9 cellular contexts compared by ENCODE assay signal in the genomic region with DNA sequence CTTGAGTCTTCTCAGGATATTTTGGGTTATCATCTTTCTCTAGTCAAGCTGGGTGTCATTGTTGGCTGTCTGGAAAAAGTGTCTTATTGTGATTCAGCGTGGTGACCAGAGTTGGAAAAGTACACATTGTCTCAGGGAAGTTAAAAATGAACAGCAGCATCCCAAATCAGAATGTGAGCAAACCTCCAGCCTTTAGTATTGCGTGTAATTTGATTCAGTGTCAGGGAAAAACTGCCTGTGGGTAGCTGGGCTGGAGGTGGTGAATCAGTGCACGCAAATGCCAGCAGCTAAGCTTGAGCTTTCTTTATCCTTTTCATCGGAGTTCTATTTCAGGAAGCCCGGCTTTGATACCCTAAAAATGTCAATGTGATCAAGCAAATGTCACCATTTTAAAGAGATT. TPM values are rescaled to one million over a fixed set of nuclear protein-coding genes. Genes with fewer than 3 reads are reported as not detected.
DNase-seq lines count a peak whose midpoint lies in the region; ATAC-seq and TF ChIP-seq lines count a peak whose summit lies in the region.
"Had no signal": no experiment of that assay in that cellular context is flagged by ENCODE, and none has a peak within 500 bp of the region (broad histone marks: within the 10 kb centered on the region; RNA-seq: fewer than 3 reads in every experiment).

No MANE protein-coding gene starts in this region.

- H3K4me1 Mint-ChIP-seq in H9: peaks cover 38% of the 10 kb centered on the region in 2 experiments
- peaks cover 14% of the 10 kb centered on the region for H3K4me1 Mint-ChIP-seq in activated naive CD4-positive, alpha-beta T cell treated with anti-CD3 and anti-CD28 coated beads, Interleukin-2, amount 10 ng/mL, durations not matched to agents 7 days and 5 days

- H3K27ac ChIP-seq in H9 (ENCODE audit: insufficient read length, low read depth, low read length): peak overlapping the region; percentile 100
- peak overlapping the region in 8 of 10 donors; percentile 23 to 69 (median 46) for H3K27ac ChIP-seq in heart right ventricle

- H4K91ac ChIP-seq in H9 (ENCODE audit: insufficient read length, low read depth, low read length): peak overlapping the region; percentile 99

- no CpG with 5 or more reads among the region's 5 CpGs for WGBS in H9 (ENCODE audit: extremely low coverage, insufficient read length, low lambda C conversion rate)
- WGBS in heart right ventricle, 2 donors: 28 to 45% methylated on average over 5 of the region's 5 CpGs

- H3K23ac ChIP-seq in H9 (ENCODE audit: insufficient read length, low read depth, low read length): no peak overlapping the region

- peak overlapping the region; percentile 87 for H3K4me2 ChIP-seq in H9 (ENCODE audit: insufficient read depth, insufficient read length, low read length)

- H4K8ac ChIP-seq in H9 (replicated peaks; ENCODE audit: insufficient read length, low read depth, low read length): peak overlapping the region; percentile 97

- H2BK12ac ChIP-seq in H9 (ENCODE audit: insufficient read length, low read depth, low read length): peak overlapping the region; percentile 55

- no peak for TF ChIP-seq CTCF in H9 (conservative IDR thresholded peaks at IDR 0.05)
- TF ChIP-seq CTCF in heart right ventricle (IDR thresholded peaks at IDR 0.05): no peak
- TF ChIP-seq CTCF in retinal pigment epithelial cell (conservative IDR thresholded peaks at IDR 0.05; ENCODE audit: low read depth, low read length): no peak

- peak overlapping the region; percentile 98 for H2BK5ac ChIP-seq in H9 (ENCODE audit: insufficient read length, low read length)

- peak overlapping the region; percentile 21 for H3K56ac ChIP-seq in H9 (ENCODE audit: insufficient read length, low read depth, low read length)

- CTCF ChIA-PET in activated naive CD4-positive, alpha-beta T cell treated with anti-CD3 and anti-CD28 coated beads, Interleukin-2, amount 10 ng/mL, durations not matched to agents 7 days and 5 days (lab: Charles Lee): interaction anchor here (0.7 to 1.7 kb wide), 4 partner anchors 10 to 347 kb away, joined by 3 to 5 read pairs (median 4); no protein-coding TSS in a partner anchor

- H3K18ac ChIP-seq in H9 (ENCODE audit: insufficient read length, low read depth, low read length): peak overlapping the region; percentile 99

- peak overlapping the region; percentile 97 for H3K4ac ChIP-seq in H9 (ENCODE audit: low read depth, low read length)

- peaks cover 12% of the 10 kb centered on the region; the same call in 1 of the 2 replicates for H3K4me1 ChIP-seq in H9 (ENCODE audit: insufficient read depth, low read length)
- peaks cover 0 to 31% (median 13%) of the 10 kb centered on the region in 9 donors for H3K4me1 ChIP-seq in heart right ventricle

- H2BK120ac ChIP-seq in H9 (ENCODE audit: low read depth, low read length, poor library complexity, severe bottlenecking): peak overlapping the region; percentile 93

- H4K20me1 ChIP-seq in H9 (ENCODE audit: control insufficient read depth, insufficient read depth, insufficient read length): no peaks in the 10 kb centered on the region

- peak overlapping the region; percentile 97 for H2BK20ac ChIP-seq in H9 (ENCODE audit: low read depth, low read length, poor library complexity, severe bottlenecking)

- ATAC-seq in heart right ventricle: peak in 7 of 8 donors; percentile 43 to 70 (median 61)
- no peak for ATAC-seq in GM21619 (IDR thresholded peaks at IDR 0.05; ENCODE audit: unreplicated experiment)
- ATAC-seq in HG03378 (IDR thresholded peaks at IDR 0.05; ENCODE audit: unreplicated experiment): no peak

- no peak overlapping the region for H2AFZ ChIP-seq in H9 (ENCODE audit: low read length)

- H3K79me2 ChIP-seq in H9 (ENCODE audit: insufficient read depth, low read length): no peaks in the 10 kb centered on the region

- H3K14ac ChIP-seq in H9 (ENCODE audit: insufficient read depth, low read length): peak overlapping the region; percentile 96; the same call in 1 of the 2 replicates

- H3K4me3 ChIP-seq in heart right ventricle (no peak overlapping the region), retinal pigment epithelial cell (ENCODE audit: low read length) (peak overlapping the region; percentile 48)

- H3K9me3 ChIP-seq in H9 (ENCODE audit: control insufficient read depth, low read depth, low read length): no peaks in the 10 kb centered on the region
- H3K9me3 ChIP-seq in heart right ventricle: no peaks in the 10 kb centered on the region

- no peak for DNase-seq in H9
- peak; percentile 73 for DNase-seq in amniotic epithelial cell (ENCODE audit: low read depth)
- DNase-seq in heart right ventricle: no peak
- no peak for DNase-seq in retinal pigment epithelial cell (ENCODE audit: low read depth)
- no peak for DNase-seq in activated naive CD4-positive, alpha-beta T cell treated with anti-CD3 and anti-CD28 coated beads, Interleukin-2, amount 10 ng/mL, durations not matched to agents 7 days and 5 days
- DNase-seq in AML-193 (lab: John Stamatoyannopoulos, UW): no peak
- DNase-seq: stimulated activated CD4-positive, alpha-beta T cell treated with anti-CD3 and anti-CD28 coated beads, Interleukin-4, amount 100 ng/mL, for 4 hours had no signal

- H3K9me3 Mint-ChIP-seq in H9: no peaks in the 10 kb centered on the region
- H3K9me3 Mint-ChIP-seq in activated naive CD4-positive, alpha-beta T cell treated with anti-CD3 and anti-CD28 coated beads, Interleukin-2, amount 10 ng/mL, durations not matched to agents 7 days and 5 days: no peaks in the 10 kb centered on the region

- no peaks in the 10 kb centered on the region for H3K79me1 ChIP-seq in H9 (ENCODE audit: insufficient read depth, low read depth, low read length, poor library complexity, severe bottlenecking)

- no peaks in the 10 kb centered on the region for H3K23me2 ChIP-seq in H9 (ENCODE audit: insufficient read length, low read depth, low read length, poor library complexity, severe bottlenecking)

- peak overlapping the region; percentile 95 for H3K9ac ChIP-seq in H9 (ENCODE audit: extremely low read depth, insufficient read length, low read length)

- H3K36me3 ChIP-seq in heart right ventricle: peaks cover 0 to 37% (median 10%) of the 10 kb centered on the region in 9 donors

- H4K5ac ChIP-seq in H9 (ENCODE audit: insufficient read length, low read depth, low read length): peak overlapping the region; percentile 76

- no peaks in the 10 kb centered on the region for H3K36me3 Mint-ChIP-seq in H9 (ENCODE audit: insufficient read depth in 1 of 3, low read depth in 3 of 3)
- H3K36me3 Mint-ChIP-seq in activated naive CD4-positive, alpha-beta T cell treated with anti-CD3 and anti-CD28 coated beads, Interleukin-2, amount 10 ng/mL, durations not matched to agents 7 days and 5 days: no peaks in the 10 kb centered on the region

- peak overlapping the region; percentile 71 to 79 for H3K4me3 Mint-ChIP-seq in H9
- no peak overlapping the region for H3K4me3 Mint-ChIP-seq in activated naive CD4-positive, alpha-beta T cell treated with anti-CD3 and anti-CD28 coated beads, Interleukin-2, amount 10 ng/mL, durations not matched to agents 7 days and 5 days

- intact Hi-C loops in heart right ventricle (cut with DNase I): loop anchor here in 2 of 10 donors (5.0 to 10.0 kb wide), 3 partner anchors 36 to 198 kb away; no protein-coding TSS in a partner anchor

- H3K27me3 ChIP-seq in H9 (ENCODE audit: insufficient read depth, low read length) (no peaks in the 10 kb centered on the region), heart right ventricle (no peaks in the 10 kb centered on the region)

- peak overlapping the region; percentile 100 for H2AK5ac ChIP-seq in H9 (ENCODE audit: insufficient read length, low read length)

- H3K27ac Mint-ChIP-seq in H9: peak overlapping the region; percentile 99
- H3K27ac Mint-ChIP-seq in activated naive CD4-positive, alpha-beta T cell treated with anti-CD3 and anti-CD28 coated beads, Interleukin-2, amount 10 ng/mL, durations not matched to agents 7 days and 5 days: no peak overlapping the region

- H3T11ph ChIP-seq in H9 (ENCODE audit: low read length): peak overlapping the region; percentile 100

- H3K27me3 Mint-ChIP-seq in H9 (ENCODE audit: low read depth): no peaks in the 10 kb centered on the region; the same call in 1 of the 2 replicates
- peaks cover 1% of the 10 kb centered on the region for H3K27me3 Mint-ChIP-seq in activated naive CD4-positive, alpha-beta T cell treated with anti-CD3 and anti-CD28 coated beads, Interleukin-2, amount 10 ng/mL, durations not matched to agents 7 days and 5 days

- no peak overlapping the region for H2BK15ac ChIP-seq in H9 (ENCODE audit: low read depth, low read length)

RNA-seq across cellular contexts. Expression of a gene that starts 25.9 kb away (rescaled TPM):
- total RNA-seq in H9 (2021): 0.09 and 0.11 TPM in 2 replicates
- total RNA-seq in heart right ventricle: under 1 TPM in 6 of 10 donors, not detected in 4; 0.09 to 0.31 (median 0.21) TPM
- under 1 TPM in 1 of 2 donors, not detected in 1; 0.09 TPM for polyA plus RNA-seq in heart right ventricle

Comparison
In these comparisons a context has a peak if more than half of its experiments do, and no peak if none do; other contexts are left out.
1. ATAC-seq: peak in heart right ventricle (7 of 8); none in GM21619 (single experiment) and HG03378 (single experiment).